In genomic region chr13:72727417-72728289, GRCh38 we compare ENCODE assay signal across 8 cellular contexts. TPM values are rescaled to one million over a fixed set of nuclear protein-coding genes. Genes with fewer than 3 reads are reported as not detected.
A peak's percentile ranks its signal among the peaks of the same experiment; 100 is the strongest.
DNase-seq lines count a peak whose midpoint lies in the region; ATAC-seq and TF ChIP-seq lines count a peak whose summit lies in the region.

BORA (plus strand) TSS chr13:72727923; CDS start chr13:72728941, 1,018 bp downstream.
MZT1 (minus strand) TSS chr13:72727629; CDS start chr13:72727602, 27 bp downstream.

- peak within 1 kb of the TSS; percentile 92 for H3K4me2 ChIP-seq in PC-3 (ENCODE audit: low read length)

- CTCF ChIA-PET in PC-3 (lab: Charles Lee): no interaction called here

- H3K4me1 ChIP-seq in PC-3 (ENCODE audit: insufficient read depth, low read length) (peaks cover 8% of the 10 kb centered on the region), mononuclear cell (ENCODE audit: insufficient read depth, low read length) (peaks cover 30% of the 10 kb centered on the region)

- peak; percentile 98 for ATAC-seq in GM21717 (IDR thresholded peaks at IDR 0.05; ENCODE audit: unreplicated experiment)
- peak; percentile 96 for ATAC-seq in PC-3

- H3K27me3 ChIP-seq in PC-3 (ENCODE audit: low read length): no peaks in the 10 kb centered on the region
- H3K27me3 ChIP-seq in mononuclear cell (ENCODE audit: insufficient read depth, low read length): no peaks in the 10 kb centered on the region

- TF ChIP-seq CTCF in PC-3 (conservative IDR thresholded peaks at IDR 0.05; ENCODE audit: low read depth, low read length) (no peak), epithelial cell of esophagus (IDR thresholded peaks at IDR 0.05; ENCODE audit: insufficient read depth, low read depth, low read length, missing control alignments) (no peak)

- BruUV-seq in PC-3 (replicated peaks; lab: Mats Ljungman, UMichigan): TSS peak; percentile 57

- peaks cover 85% of the 10 kb centered on the region for H3K79me2 ChIP-seq in PC-3 (ENCODE audit: low read length)

- H4K20me1 ChIP-seq in PC-3 (ENCODE audit: low read length): peaks cover 8% of the 10 kb centered on the region; the same call in 1 of the 2 replicates

- H3K9me3 ChIP-seq in PC-3 (ENCODE audit: low read length): no peaks in the 10 kb centered on the region
- no peaks in the 10 kb centered on the region for H3K9me3 ChIP-seq in mononuclear cell (ENCODE audit: low read depth, low read length)

- H2AFZ ChIP-seq in PC-3 (ENCODE audit: low read length): peak within 1 kb of the TSS; percentile 95

- H3K36me3 ChIP-seq in PC-3 (ENCODE audit: low read depth, low read length): peaks cover 4% of the 10 kb centered on the region

- peak within 1 kb of the TSS; percentile 92 for H3K9ac ChIP-seq in PC-3 (ENCODE audit: low read length)

- H3F3A ChIP-seq in PC-3 (ENCODE audit: low read length, unreplicated experiment): no peaks in the 10 kb centered on the region

- H3K27ac ChIP-seq in PC-3 (ENCODE audit: low read length): peak within 1 kb of the TSS; percentile 48

- H3K4me3 ChIP-seq in Jurkat, Clone E6-1 (ENCODE audit: low read length): peak within 1 kb of the TSS; percentile 95
- H3K4me3 ChIP-seq in PC-3 (ENCODE audit: low read length) (peak within 1 kb of the TSS; percentile 95), epithelial cell of esophagus (ENCODE audit: low read length) (peak within 1 kb of the TSS; percentile 94), mononuclear cell (ENCODE audit: low read length) (peak within 1 kb of the TSS; percentile 89)

- intact Hi-C loops in PC-3 (cut with micrococcal nuclease): loop anchor here (2.0 kb wide), 1 partner anchor 53 kb away; the partner anchor contains the start of gene DIS3

- POLR2A ChIA-PET in PC-3 (lab: Charles Lee; ENCODE audit: unreplicated experiment): interaction anchor here (0.6 kb wide), 1 partner anchor 92 kb away, joined by 4 read pairs; no protein-coding TSS in a partner anchor

- DNase-seq in DMS53 (lab: John Stamatoyannopoulos, UW): peak; percentile 91
- DNase-seq in Jurkat, Clone E6-1 (ENCODE audit: low read depth, low spot score): peak; percentile 98
- DNase-seq in PC-3: peak; percentile 94
- DNase-seq in activated T-cell treated with anti-CD3 and anti-CD28 coated beads for 4 hours: peak; percentile 90
- peak; percentile 99 for DNase-seq in epithelial cell of esophagus (ENCODE audit: low read depth)
- DNase-seq in stimulated activated CD8-positive, alpha-beta memory T cell treated with anti-CD3 and anti-CD28 coated beads, Interleukin-2, amount 100 ng/mL, for 48 hours (ENCODE audit: low read depth in 2 of 2): peak; percentile 89 to 90

- no peaks in the 10 kb centered on the region for H3K9me2 ChIP-seq in PC-3 (replicated peaks; ENCODE audit: low read length)

RNA-seq across cellular contexts. Expression of gene BORA, which starts in this region (rescaled TPM):
- 36.8 TPM for polyA plus RNA-seq in Jurkat, Clone E6-1 (2012; ENCODE audit: insufficient read depth, insufficient read length)
- total RNA-seq in PC-3 (2014; rRNA removed): 9.5 and 11.1 TPM in 2 replicates
- total RNA-seq in mononuclear cell: 7.5 TPM

RNA-seq across cellular contexts. Expression of gene MZT1, which starts in this region (rescaled TPM):
- polyA plus RNA-seq in Jurkat, Clone E6-1 (2012; ENCODE audit: insufficient read depth, insufficient read length): 40.9 TPM
- total RNA-seq in PC-3 (2014; rRNA removed) (7.9 and 17.0 TPM in 2 replicates), mononuclear cell (15.0 TPM)

Comparison
In these comparisons a context has a peak if more than half of its experiments do, and no peak if none do; other contexts are left out.
1. Peak in every context shown above with its lines: DNase-seq, ATAC-seq, H3K4me3 ChIP-seq and H3K27ac ChIP-seq.